25 cellular contexts compared by ENCODE assay signal in the genomic region with DNA sequence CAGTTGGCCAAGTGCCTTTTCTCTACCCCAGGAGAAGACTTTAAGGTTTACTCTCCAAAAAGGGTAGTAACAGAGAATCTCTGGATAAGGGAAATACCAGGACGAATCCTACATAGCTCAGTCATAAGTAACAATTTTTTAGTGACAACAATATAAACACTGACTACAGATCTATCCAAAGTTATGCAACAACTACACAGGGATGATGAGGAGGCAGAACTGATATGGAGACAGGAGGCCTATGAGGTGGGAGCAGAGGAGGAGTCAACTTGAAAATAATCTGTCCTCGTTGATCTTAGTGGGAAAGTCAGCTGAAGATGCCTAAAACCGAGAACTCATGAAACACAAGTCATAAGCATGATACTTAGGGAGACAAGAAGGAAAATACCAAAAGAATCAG. TPM values are rescaled to one million over a fixed set of nuclear protein-coding genes. Genes with fewer than 3 reads are reported as not detected.
DNase-seq lines count a peak whose midpoint lies in the region; ATAC-seq and TF ChIP-seq lines count a peak whose summit lies in the region.
"Had no signal": no experiment of that assay in that cellular context is flagged by ENCODE, and none has a peak within 500 bp of the region (broad histone marks: within the 10 kb centered on the region; RNA-seq: fewer than 3 reads in every experiment).

No MANE protein-coding gene starts in this region.

- H3K27me3 ChIP-seq in adipocyte (replicated peaks; ENCODE audit: control insufficient read depth, insufficient read depth, low read length) (no peaks in the 10 kb centered on the region), smooth muscle cell (ENCODE audit: low read depth) (no peaks in the 10 kb centered on the region)
- H3K27me3 ChIP-seq: Peyer's patch had no signal

- H3K9me3 Mint-ChIP-seq in activated T-helper 17 cell treated with anti-CD3 and anti-CD28 coated beads, Interleukin-2, amount 50 U/mL, for 72 hours, result no peaks in the 10 kb centered on the region
- H3K9me3 Mint-ChIP-seq: activated T-helper 2 cell treated with anti-CD3 and anti-CD28 coated beads, Interferon-gamma antibody, Interleukin-2, Interleukin-4, amounts not matched to agents 10 μg/mL and 5 μg/mL and 100 μg/mL, durations not matched to agents 14 hours and 24 hours and 36 hours; nephron progenitor cell; type B pancreatic cell had no signal

- H3K27ac Mint-ChIP-seq in activated T-helper 17 cell treated with anti-CD3 and anti-CD28 coated beads, Interleukin-2, amount 50 U/mL, for 72 hours, result no peak overlapping the region
- H3K27ac Mint-ChIP-seq: activated naive CD8-positive, alpha-beta T cell; activated T-helper 2 cell treated with anti-CD3 and anti-CD28 coated beads, Interferon-gamma antibody, Interleukin-2, Interleukin-4, amounts not matched to agents 10 μg/mL and 5 μg/mL and 100 μg/mL, durations not matched to agents 14 hours and 24 hours and 36 hours; nephron progenitor cell; type B pancreatic cell had no signal

- no peak overlapping the region for H2AFZ ChIP-seq in smooth muscle cell (ENCODE audit: low read depth)

- H3K27ac ChIP-seq in smooth muscle cell (ENCODE audit: low read depth), result peak overlapping the region; percentile 22
- H3K27ac ChIP-seq: Peyer's patch had no signal

- no peak overlapping the region for H3K4me3 ChIP-seq in adipocyte (ENCODE audit: low read length)
- no peak overlapping the region for H3K4me3 ChIP-seq in fibroblast of villous mesenchyme (ENCODE audit: low read depth, low read length)
- no peak overlapping the region for H3K4me3 ChIP-seq in smooth muscle cell
- H3K4me3 ChIP-seq: mucosa of descending colon, Peyer's patch had no signal

- no peaks in the 10 kb centered on the region for H3K27me3 Mint-ChIP-seq in activated T-helper 17 cell treated with anti-CD3 and anti-CD28 coated beads, Interleukin-2, amount 50 U/mL, for 72 hours
- H3K27me3 Mint-ChIP-seq: activated naive CD8-positive, alpha-beta T cell; type B pancreatic cell had no signal

- H3K4me1 ChIP-seq in adipocyte (ENCODE audit: control insufficient read depth, insufficient read depth, low read length) (peaks cover 15% of the 10 kb centered on the region), smooth muscle cell (ENCODE audit: low read depth) (no peaks in the 10 kb centered on the region)
- H3K4me1 ChIP-seq: Peyer's patch had no signal

- H3K4me2 ChIP-seq in smooth muscle cell, result peak overlapping the region; percentile 2

- H3K9ac ChIP-seq in adipocyte (ENCODE audit: low read length) (no peak overlapping the region), smooth muscle cell (ENCODE audit: low read depth) (no peak overlapping the region)

- WGBS in smooth muscle cell (ENCODE audit: low lambda C conversion rate), result 81% methylated on average over 3 of the region's 3 CpGs

- no peak for ATAC-seq in activated T-helper 17 cell treated with anti-CD3 and anti-CD28 coated beads, Interleukin-2, amount 50 U/mL, for 72 hours (replicated peaks)
- no peak for ATAC-seq in GM21723 (IDR thresholded peaks at IDR 0.05; ENCODE audit: unreplicated experiment)
- ATAC-seq: left ventricle myocardium superior, mucosa of descending colon had no signal

- no peaks in the 10 kb centered on the region for H3K79me2 ChIP-seq in smooth muscle cell (ENCODE audit: low read depth)

- H3K4me1 Mint-ChIP-seq in activated T-helper 17 cell treated with anti-CD3 and anti-CD28 coated beads, Interleukin-2, amount 50 U/mL, for 72 hours, result no peaks in the 10 kb centered on the region
- H3K4me1 Mint-ChIP-seq: nephron progenitor cell had no signal

- peak; percentile 38 for DNase-seq in ELR (ENCODE audit: low read depth)
- peak; percentile 21 for DNase-seq in adipocyte (ENCODE audit: low read depth)
- peak; percentile 75 for DNase-seq in fibroblast of villous mesenchyme (ENCODE audit: low read depth)
- DNase-seq in smooth muscle cell (lab: John Stamatoyannopoulos, UW; ENCODE audit: unreplicated experiment), result no peak
- no peak for DNase-seq in pons (ENCODE audit: low spot score)
- DNase-seq in GM19238 (ENCODE audit: insufficient read length, low spot score), result no peak
- DNase-seq: ACHN; activated CD4-positive, alpha-beta T cell treated with anti-CD3 and anti-CD28 coated beads, Interleukin-2, amount 50 U/mL, for 48 hours; activated CD8-positive, alpha-beta memory T cell treated with anti-CD3 and anti-CD28 coated beads, Interleukin-2, amount 50 U/mL, for 48 hours; foreskin melanocyte; hypothalamus; Kasumi-1; left ventricle myocardium superior; mucosa of descending colon; NCI-H1694; NCI-H2171; NCI-H524 treated with DMSO at 0.1 percent for 48 hours; nephron progenitor cell; Peyer's patch; stimulated activated CD8-positive, alpha-beta memory T cell treated with anti-CD3 and anti-CD28 coated beads, Interleukin-4, amount 100 ng/mL, for 48 hours had no signal

- H3K9me3 ChIP-seq in adipocyte (ENCODE audit: control insufficient read depth, low read length) (no peaks in the 10 kb centered on the region), smooth muscle cell (replicated peaks; ENCODE audit: low read depth) (no peaks in the 10 kb centered on the region)
- H3K9me3 ChIP-seq: mucosa of descending colon, Peyer's patch had no signal

- no peaks in the 10 kb centered on the region for H4K20me1 ChIP-seq in smooth muscle cell (ENCODE audit: low read depth)

- no peak overlapping the region for H3K4me3 Mint-ChIP-seq in activated T-helper 17 cell treated with anti-CD3 and anti-CD28 coated beads, Interleukin-2, amount 50 U/mL, for 72 hours
- H3K4me3 Mint-ChIP-seq: activated naive CD8-positive, alpha-beta T cell; nephron progenitor cell; type B pancreatic cell had no signal

- H3F3A ChIP-seq in smooth muscle cell (ENCODE audit: low read depth), result no peaks in the 10 kb centered on the region

- H3K36me3 ChIP-seq in adipocyte (ENCODE audit: control insufficient read depth, insufficient read depth, low read length, severe bottlenecking) (peaks cover 88% of the 10 kb centered on the region), smooth muscle cell (ENCODE audit: low read depth) (peaks cover 19% of the 10 kb centered on the region)

- TF ChIP-seq CTCF in fibroblast of villous mesenchyme (IDR thresholded peaks at IDR 0.05; ENCODE audit: insufficient read depth, low read depth, low read length) (no peak), smooth muscle cell (IDR thresholded peaks at IDR 0.05; ENCODE audit: borderline replicate concordance, insufficient read depth, poor library complexity, severe bottlenecking) (no peak)

- H3K36me3 Mint-ChIP-seq in activated T-helper 17 cell treated with anti-CD3 and anti-CD28 coated beads, Interleukin-2, amount 50 U/mL, for 72 hours (ENCODE audit: low read depth), result peaks cover 66% of the 10 kb centered on the region

RNA-seq across cellular contexts. Expression of a gene that starts 40.2 kb away (rescaled TPM):
- total RNA-seq in fibroblast of villous mesenchyme (186 and 312 TPM in 2 replicates), smooth muscle cell (83.7 and 121 TPM in 2 replicates)
- 40.0 and 47.8 TPM in 2 replicates for polyA plus RNA-seq in smooth muscle cell
- 10 to 100 TPM; 23.8 to 35.8 TPM for total RNA-seq in activated T-helper 17 cell treated with anti-CD3 and anti-CD28 coated beads, Interleukin-2, amount 50 U/mL, for 72 hours

Comparison
In these comparisons a context has a peak if more than half of its experiments do, and no peak if none do; other contexts are left out.
1. DNase-seq: peak in ELR (single experiment), adipocyte (single experiment) and fibroblast of villous mesenchyme (single experiment); none in smooth muscle cell (single experiment), pons (single experiment) and GM19238 (single experiment).